8 cellular contexts compared by ENCODE assay signal in the genomic region with DNA sequence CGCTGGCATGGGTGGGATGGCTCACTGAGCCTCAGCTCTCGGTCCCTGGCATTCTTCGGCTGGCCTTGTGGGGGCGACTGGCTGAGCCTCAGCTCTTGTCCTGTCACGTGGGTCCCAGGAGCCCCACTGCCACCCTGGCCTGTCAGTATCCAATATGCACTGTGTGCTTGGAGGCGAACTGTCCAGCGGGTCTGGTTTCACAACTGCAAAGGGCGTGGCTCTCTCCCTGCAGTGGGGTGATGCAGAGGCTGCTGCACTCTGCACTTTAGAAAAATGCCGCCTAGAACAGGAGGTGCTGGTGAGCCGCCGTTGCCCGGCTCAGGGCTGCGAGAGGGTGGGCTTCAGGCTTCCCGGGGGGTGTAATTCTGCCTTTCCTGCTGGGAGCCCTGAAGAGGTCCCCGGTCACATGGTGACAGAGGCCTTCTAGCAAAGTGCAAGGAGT. TPM values are rescaled to one million over a fixed set of nuclear protein-coding genes. Genes with fewer than 3 reads are reported as not detected.
DNase-seq lines count a peak whose midpoint lies in the region; ATAC-seq and TF ChIP-seq lines count a peak whose summit lies in the region.

No MANE protein-coding gene starts in this region.

- POLR2A ChIA-PET in Caco-2 (lab: Charles Lee) = no interaction called here

- H3K4me3 ChIP-seq in Caco-2 (ENCODE audit: low read depth, low read length) (no peak overlapping the region), SK-N-MC (peak overlapping the region; percentile 42), psoas muscle (no peak overlapping the region)

- DNase-seq in Caco-2 = peak; percentile 74 to 81
- peak; percentile 70 for DNase-seq in HT-29 (ENCODE audit: low spot score)
- DNase-seq in SK-N-MC (ENCODE audit: low read depth, low spot score) = no peak
- DNase-seq in fibroblast of gingiva (ENCODE audit: low read depth) = peak; percentile 61
- peak in 1 of 2 donors; percentile 47 for DNase-seq in psoas muscle
- no peak for DNase-seq in islet precursor cell

- H3K4me1 ChIP-seq in Caco-2 (peaks cover 14% of the 10 kb centered on the region), psoas muscle (no peaks in the 10 kb centered on the region)

- CTCF ChIA-PET in Caco-2 (lab: Charles Lee) = interaction anchor here (0.6 to 1.6 kb wide), 2 partner anchors 17 to 91 kb away, joined by 3 read pairs; no protein-coding TSS in a partner anchor

- no peaks in the 10 kb centered on the region for H3K27me3 Mint-ChIP-seq in Caco-2 (ENCODE audit: insufficient read depth, unreplicated experiment)

- no peaks in the 10 kb centered on the region for H3K36me3 ChIP-seq in Caco-2 (ENCODE audit: control insufficient read depth, insufficient read depth, low read length)
- H3K36me3 ChIP-seq in SK-N-MC (ENCODE audit: insufficient read depth, low read length) = no peaks in the 10 kb centered on the region
- H3K36me3 ChIP-seq in psoas muscle (ENCODE audit: insufficient read depth in 1 of 2, low read depth in 1 of 2) = no peaks in the 10 kb centered on the region

- peaks cover 12% of the 10 kb centered on the region for H3K4me1 Mint-ChIP-seq in Caco-2 (ENCODE audit: low read depth, unreplicated experiment)

- H3K9ac ChIP-seq in SK-N-MC (ENCODE audit: insufficient read length) = no peak overlapping the region

- no peaks in the 10 kb centered on the region for H3K9me3 Mint-ChIP-seq in Caco-2 (ENCODE audit: unreplicated experiment)

- H3K36me3 Mint-ChIP-seq in Caco-2 (ENCODE audit: insufficient read depth, unreplicated experiment) = no peaks in the 10 kb centered on the region

- H3K27ac Mint-ChIP-seq in Caco-2 (ENCODE audit: unreplicated experiment) = no peak overlapping the region

- TF ChIP-seq CTCF in Caco-2 (IDR thresholded peaks at IDR 0.05; ENCODE audit: insufficient read depth in 1 of 2, low read depth in 1 of 2, low read length in 1 of 2, severe bottlenecking in 1 of 2, unreplicated experiment in 1 of 2) (no peak), psoas muscle (IDR thresholded peaks at IDR 0.05) (no peak)

- intact Hi-C loops in Caco-2 (cut with micrococcal nuclease; ENCODE audit: unreplicated experiment) (no loop called here), psoas muscle (cut with DNase I) (no loop called here)

- H3K27ac ChIP-seq in SK-N-MC = no peak overlapping the region
- H3K27ac ChIP-seq in psoas muscle = no peak overlapping the region

- peak; percentile 36 to 73 (median 52) for ATAC-seq in psoas muscle
- no peak for ATAC-seq in GM21576 (IDR thresholded peaks at IDR 0.05; ENCODE audit: unreplicated experiment)
- no peak for ATAC-seq in GM18867 (IDR thresholded peaks at IDR 0.05; ENCODE audit: unreplicated experiment)

- BruUV-seq in Caco-2 (replicated peaks; lab: Mats Ljungman, UMichigan) = no TSS peak

- 12 to 31% (median 21%) methylated on average over 15 of the region's 15 CpGs for WGBS in psoas muscle, 3 donors

- H3K9me3 ChIP-seq in Caco-2 = no peaks in the 10 kb centered on the region
- H3K9me3 ChIP-seq in SK-N-MC (ENCODE audit: low read depth, low read length) = no peaks in the 10 kb centered on the region
- H3K9me3 ChIP-seq in psoas muscle = no peaks in the 10 kb centered on the region

- no peaks in the 10 kb centered on the region for H3K27me3 ChIP-seq in Caco-2 (replicated peaks; ENCODE audit: control insufficient read depth, insufficient read depth, low read length)
- peaks cover 0 to 43% (median 6%) of the 10 kb centered on the region in 3 donors for H3K27me3 ChIP-seq in psoas muscle (ENCODE audit: insufficient read depth in 3 of 3, low read length in 2 of 3)

- no peak overlapping the region for H3K4me3 Mint-ChIP-seq in Caco-2 (ENCODE audit: unreplicated experiment)

RNA-seq across cellular contexts. Expression of a gene that starts 17.0 kb away (rescaled TPM):
- total RNA-seq in Caco-2 (2022) (0.67 and 0.82 TPM in 2 replicates), psoas muscle (1 to 10 TPM; 2.0 to 5.1 (median 3.4) TPM)
- total RNA-seq in HT-29 (2014; rRNA removed; shearing (Covaris generic)) = 0.81 and 1.6 TPM in 2 replicates
- polyA plus RNA-seq in psoas muscle = 1 to 10 TPM in 2 of 3 donors, under 1 TPM in 1; 0.45 to 3.1 (median 1.3) TPM

Comparison
In these comparisons a context has a peak if more than half of its experiments do, and no peak if none do; other contexts are left out.
1. DNase-seq: peak in Caco-2 (2 of 2), HT-29 (single experiment) and fibroblast of gingiva (single experiment); none in SK-N-MC (single experiment) and islet precursor cell (single experiment).
2. ATAC-seq: peak in psoas muscle (4 of 4); none in GM21576 (single experiment) and GM18867 (single experiment).